In the genomic region with DNA sequence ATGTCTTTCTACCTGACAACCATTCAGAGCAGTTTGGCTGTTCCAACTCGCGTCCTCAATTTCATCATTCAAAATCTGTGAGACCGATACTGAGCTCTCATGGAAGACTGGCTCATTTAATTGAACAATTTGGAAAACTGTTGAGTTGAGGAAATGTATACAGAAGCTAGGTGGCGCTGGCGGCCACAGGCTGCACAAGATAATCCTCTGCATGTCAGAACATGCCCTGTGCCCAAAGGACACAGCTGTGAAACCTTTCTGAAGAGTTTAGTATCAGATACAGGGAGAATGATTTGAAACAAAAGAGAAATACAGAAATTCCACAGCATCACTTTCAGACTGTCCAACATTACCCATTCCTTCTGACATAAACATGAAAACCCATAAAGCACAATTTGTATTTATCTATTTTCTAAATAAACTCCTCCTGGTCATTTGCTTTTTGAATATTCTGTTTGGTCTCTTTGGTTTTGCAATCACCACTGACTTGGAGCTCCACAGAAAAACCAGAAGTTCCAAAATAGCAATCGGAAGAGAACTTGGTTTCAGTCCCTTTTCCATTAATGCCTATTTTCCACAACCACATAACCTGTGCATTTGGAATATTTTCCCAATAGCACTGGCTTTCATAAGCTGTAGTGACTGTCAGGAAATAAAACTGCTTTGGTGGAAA, we compare ENCODE assay signal across 8 cellular contexts.
DNase-seq lines count a peak whose midpoint lies in the region; ATAC-seq and TF ChIP-seq lines count a peak whose summit lies in the region.

No MANE protein-coding gene starts in this region.

- H3K4ac ChIP-seq in mesenchymal stem cell (ENCODE audit: low read depth in 1 of 2, low read length in 2 of 2): peak overlapping the region in 1 of 2 experiments; percentile 41

- no peak overlapping the region for H4K8ac ChIP-seq in mesenchymal stem cell (ENCODE audit: low read length)

- H3K9me3 ChIP-seq in mesenchymal stem cell (ENCODE audit: control insufficient read depth, low read length) (no peaks in the 10 kb centered on the region), thoracic aorta (no peaks in the 10 kb centered on the region)

- H4K91ac ChIP-seq in mesenchymal stem cell (ENCODE audit: low read length): no peak overlapping the region

- peak overlapping the region; percentile 15 for H2AK5ac ChIP-seq in mesenchymal stem cell (ENCODE audit: low read length, severe bottlenecking)

- no peak overlapping the region for H3K4me3 ChIP-seq in mesenchymal stem cell (ENCODE audit: insufficient read depth in 1 of 2, low read depth in 1 of 2, low read length in 2 of 2)
- peak overlapping the region; percentile 1 for H3K4me3 ChIP-seq in thoracic aorta

- ATAC-seq in GM18499 (IDR thresholded peaks at IDR 0.05; ENCODE audit: insufficient read depth, unreplicated experiment): peak; percentile 95
- ATAC-seq in HG02840 (IDR thresholded peaks at IDR 0.05; ENCODE audit: low FRiP score, unreplicated experiment): peak; percentile 72
- ATAC-seq in thoracic aorta (ENCODE audit: insufficient number of reproducible peaks, low FRiP score, low read depth): peak; percentile 26

- H2AFZ ChIP-seq in mesenchymal stem cell (ENCODE audit: low read depth, low read length): no peak overlapping the region

- no peaks in the 10 kb centered on the region for H3K27me3 ChIP-seq in mesenchymal stem cell (ENCODE audit: control insufficient read depth in 1 of 2, insufficient read depth in 1 of 2, low read length in 2 of 2)
- H3K27me3 ChIP-seq in thoracic aorta (replicated peaks; ENCODE audit: insufficient read depth): no peaks in the 10 kb centered on the region

- H3K27ac ChIP-seq in mesenchymal stem cell (ENCODE audit: low read length, poor library complexity, severe bottlenecking) (peak overlapping the region; percentile 97), thoracic aorta (peak overlapping the region; percentile 11 to 53)

- 31% methylated on average over 6 of the region's 6 CpGs for WGBS in mesenchymal stem cell

- no peak overlapping the region for H3K14ac ChIP-seq in mesenchymal stem cell (ENCODE audit: low read length in 2 of 2)

- no peak overlapping the region for H3K4me2 ChIP-seq in mesenchymal stem cell (ENCODE audit: low read length, poor library complexity, severe bottlenecking)

- H3K36me3 ChIP-seq in mesenchymal stem cell (ENCODE audit: control insufficient read depth in 1 of 2, insufficient read depth in 2 of 2, low read depth in 1 of 2, low read length in 2 of 2): no peaks in the 10 kb centered on the region
- H3K36me3 ChIP-seq in thoracic aorta: no peaks in the 10 kb centered on the region

- H3K9ac ChIP-seq in mesenchymal stem cell (ENCODE audit: low read length): peak overlapping the region; percentile 91

- peak overlapping the region; percentile 73 for H2BK120ac ChIP-seq in mesenchymal stem cell (ENCODE audit: low read depth, low read length)

- H3K27me3 Mint-ChIP-seq in endothelial cell (ENCODE audit: unreplicated experiment): no peaks in the 10 kb centered on the region

- no peaks in the 10 kb centered on the region for H3K79me1 ChIP-seq in mesenchymal stem cell (replicated peaks; ENCODE audit: low read length, poor library complexity, severe bottlenecking)

- TF ChIP-seq CTCF in endothelial cell (IDR thresholded peaks at IDR 0.05; ENCODE audit: unreplicated experiment): peak; percentile 80
- peak; percentile 72 for TF ChIP-seq CTCF in thoracic aorta (IDR thresholded peaks at IDR 0.05)

- H3K27ac Mint-ChIP-seq in endothelial cell (ENCODE audit: unreplicated experiment): peak overlapping the region; percentile 79

- DNase-seq in AG08396 (ENCODE audit: low spot score) (peak; percentile 66), NCI-H1092 treated with DMSO at 0.1 percent for 48 hours (lab: John Stamatoyannopoulos, UW) (peak; percentile 63), SK-N-DZ (ENCODE audit: low spot score) (peak; percentile 53), endothelial cell (ENCODE audit: low spot score) (peak; percentile 73), mesenchymal stem cell (peak; percentile 81), thoracic aorta (ENCODE audit: low spot score) (no peak)

- peak overlapping the region; percentile 98 for H2BK5ac ChIP-seq in mesenchymal stem cell (ENCODE audit: low read depth, low read length, poor library complexity, severe bottlenecking)

- peaks cover 32% of the 10 kb centered on the region for H3K4me1 Mint-ChIP-seq in endothelial cell (ENCODE audit: unreplicated experiment)

- H3K23ac ChIP-seq in mesenchymal stem cell (ENCODE audit: low read length in 2 of 2): no peak overlapping the region

- no peak overlapping the region for H3K4me3 Mint-ChIP-seq in endothelial cell (ENCODE audit: unreplicated experiment)

- H3K4me1 ChIP-seq in mesenchymal stem cell (ENCODE audit: control insufficient read depth, insufficient read depth, low read depth, low read length) (peaks cover 3% of the 10 kb centered on the region), thoracic aorta (ENCODE audit: control insufficient read depth in 1 of 2, low read depth in 2 of 2) (peaks cover 21 to 36% of the 10 kb centered on the region in 2 donors)

- no peak overlapping the region for H2BK15ac ChIP-seq in mesenchymal stem cell (ENCODE audit: low read depth, poor library complexity, severe bottlenecking)

- peaks cover 3% of the 10 kb centered on the region for H3K36me3 Mint-ChIP-seq in endothelial cell (ENCODE audit: low read depth, unreplicated experiment)

- H3K9me3 Mint-ChIP-seq in endothelial cell (ENCODE audit: unreplicated experiment): no peaks in the 10 kb centered on the region

- no peak overlapping the region for H2BK12ac ChIP-seq in mesenchymal stem cell (ENCODE audit: low read length in 2 of 2)

- peak overlapping the region in 1 of 2 experiments; percentile 52 for H3K18ac ChIP-seq in mesenchymal stem cell (ENCODE audit: low read depth in 1 of 2, low read length in 2 of 2)

Comparison
In these comparisons a context has a peak if more than half of its experiments do, and no peak if none do; other contexts are left out.
1. ATAC-seq: peak in every context shown above with its lines; median percentile 95 in GM18499; 72 in HG02840; 26 in thoracic aorta.